In the genomic region with DNA sequence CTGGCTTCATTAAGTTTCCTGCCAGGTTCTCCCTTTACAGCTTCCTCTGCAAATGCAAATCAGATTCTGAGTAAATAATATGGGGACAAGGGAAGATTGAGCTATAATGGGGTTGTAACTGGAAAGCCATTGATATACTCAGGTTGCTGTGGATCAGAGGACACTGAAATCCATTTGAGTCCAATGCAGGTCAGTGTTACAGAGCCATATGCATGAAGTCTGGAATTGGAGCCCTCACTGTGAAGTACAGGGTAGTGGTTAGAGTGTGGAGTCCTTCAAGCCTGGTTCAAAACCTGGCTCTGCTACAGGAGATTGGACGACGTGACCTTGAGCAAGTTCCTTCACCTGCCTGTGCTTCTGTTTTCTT, we compare ENCODE assay signal across 11 cellular contexts.
DNase-seq lines count a peak whose midpoint lies in the region; ATAC-seq lines count a peak whose summit lies in the region.
"Had no signal": no experiment of that assay in that cellular context is flagged by ENCODE, and none has a peak within 500 bp of the region (broad histone marks: within the 10 kb centered on the region; RNA-seq: fewer than 3 reads in every experiment).

No MANE protein-coding gene starts in this region.

- no CpG with 5 or more reads among the region's 2 CpGs for WGBS in iPS DF 6.9 (ENCODE audit: insufficient coverage, insufficient read length)

- no peak overlapping the region for H3K4me3 ChIP-seq in iPS DF 6.9 (ENCODE audit: low read length)
- H3K4me3 ChIP-seq in effector memory CD4-positive, alpha-beta T cell (ENCODE audit: insufficient read depth, low read depth, low read length, poor library complexity, severe bottlenecking), result no peak overlapping the region
- H3K4me3 ChIP-seq: pancreas had no signal

- peak; percentile 9 for ATAC-seq in GM18858 (IDR thresholded peaks at IDR 0.05; ENCODE audit: unreplicated experiment)
- ATAC-seq in GM21515 (IDR thresholded peaks at IDR 0.05; ENCODE audit: unreplicated experiment), result peak; percentile 21
- peak; percentile 3 for ATAC-seq in HG03442 (IDR thresholded peaks at IDR 0.05; ENCODE audit: unreplicated experiment)
- ATAC-seq in GM18520 (IDR thresholded peaks at IDR 0.05; ENCODE audit: unreplicated experiment), result no peak
- ATAC-seq: pancreas had no signal

- no peaks in the 10 kb centered on the region for H3K9me3 ChIP-seq in iPS DF 6.9 (ENCODE audit: control insufficient read depth, insufficient read depth, low read length)
- H3K9me3 ChIP-seq in effector memory CD4-positive, alpha-beta T cell (ENCODE audit: control insufficient read depth, low read length), result no peaks in the 10 kb centered on the region
- H3K9me3 ChIP-seq: pancreas had no signal

- no peaks in the 10 kb centered on the region for H3K27me3 ChIP-seq in iPS DF 6.9 (ENCODE audit: control insufficient read depth, insufficient read depth, low read length)
- no peaks in the 10 kb centered on the region for H3K27me3 ChIP-seq in effector memory CD4-positive, alpha-beta T cell (replicated peaks; ENCODE audit: control insufficient read depth, insufficient read depth, low read length, poor library complexity, severe bottlenecking)
- H3K27me3 ChIP-seq: pancreas had no signal

- no peaks in the 10 kb centered on the region for H3K36me3 ChIP-seq in iPS DF 6.9 (ENCODE audit: control insufficient read depth, insufficient read depth, low read length)
- H3K36me3 ChIP-seq in effector memory CD4-positive, alpha-beta T cell (ENCODE audit: control insufficient read depth, insufficient read depth, low read length), result no peaks in the 10 kb centered on the region
- H3K36me3 ChIP-seq: pancreas had no signal

- DNase-seq in iPS DF 6.9 (ENCODE audit: low read depth, low spot score) (peak; percentile 33), epidermal melanocyte (ENCODE audit: insufficient read length, low spot score) (no peak)
- no peak for DNase-seq in effector memory CD4-positive, alpha-beta T cell
- no peak for DNase-seq in effector CD8-positive, alpha-beta T cell (lab: John Stamatoyannopoulos, UW)
- DNase-seq: activated CD4-positive, alpha-beta T cell treated with anti-CD3 and anti-CD28 coated beads for 1 hour; hippocampal formation; pancreas had no signal

- peak overlapping the region; percentile 97 for H3K27ac ChIP-seq in iPS DF 6.9 (ENCODE audit: low read length)
- no peak overlapping the region for H3K27ac ChIP-seq in effector memory CD4-positive, alpha-beta T cell (ENCODE audit: insufficient read depth, low read length, poor library complexity, severe bottlenecking)
- H3K27ac ChIP-seq: pancreas had no signal

- H3K4me1 ChIP-seq in iPS DF 6.9 (ENCODE audit: control insufficient read depth, insufficient read depth, low read length), result peaks cover 7% of the 10 kb centered on the region; the same call in 1 of the 2 replicates
- H3K4me1 ChIP-seq in effector memory CD4-positive, alpha-beta T cell (ENCODE audit: control insufficient read depth, insufficient read depth, low read length, poor library complexity, severe bottlenecking), result peaks cover 7% of the 10 kb centered on the region
- H3K4me1 ChIP-seq: pancreas had no signal
